In the genomic region with DNA sequence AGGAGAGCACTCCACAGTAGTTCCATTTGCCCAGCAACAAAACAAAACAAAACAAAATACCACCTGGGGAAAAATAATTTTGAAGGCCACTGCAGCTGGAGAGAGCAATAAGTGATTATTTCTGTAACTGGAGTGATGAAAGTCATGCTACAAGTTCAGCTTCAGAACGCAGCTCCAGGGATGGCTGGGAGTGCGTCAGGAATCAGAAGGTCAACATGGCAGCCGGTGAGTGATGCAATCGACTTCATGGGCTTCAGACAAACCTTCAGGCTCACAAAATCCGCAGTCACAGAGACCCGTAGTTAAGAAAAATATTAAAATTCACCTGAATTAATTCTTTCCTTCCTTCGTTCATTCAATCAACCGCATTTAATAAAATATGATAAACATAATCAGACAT, we compare ENCODE assay signal across 18 cellular contexts. TPM values are rescaled to one million over a fixed set of nuclear protein-coding genes. Genes with fewer than 3 reads are reported as not detected.
DNase-seq lines count a peak whose midpoint lies in the region; ATAC-seq and TF ChIP-seq lines count a peak whose summit lies in the region.
"Had no signal": no experiment of that assay in that cellular context is flagged by ENCODE, and none has a peak within 500 bp of the region (broad histone marks: within the 10 kb centered on the region; RNA-seq: fewer than 3 reads in every experiment).

No MANE protein-coding gene starts in this region.

- H3K27me3 Mint-ChIP-seq in endodermal cell (ENCODE audit: insufficient read depth): no peaks in the 10 kb centered on the region
- H3K27me3 Mint-ChIP-seq: CD4-positive, CD25-positive, alpha-beta regulatory T cell had no signal

- no peaks in the 10 kb centered on the region for H3K27me3 ChIP-seq in PC-3 (ENCODE audit: low read length)
- H3K27me3 ChIP-seq in endodermal cell (ENCODE audit: control insufficient read depth, insufficient read depth, low read length, poor library complexity, severe bottlenecking): no peaks in the 10 kb centered on the region

- H3K4me1 ChIP-seq in PC-3 (ENCODE audit: insufficient read depth, low read length) (peaks cover 25% of the 10 kb centered on the region), endodermal cell (ENCODE audit: control insufficient read depth, insufficient read depth, low read length) (no peaks in the 10 kb centered on the region)

- no peak overlapping the region for H3K4me2 ChIP-seq in PC-3 (ENCODE audit: low read length)

- H4K20me1 ChIP-seq in PC-3 (ENCODE audit: low read length): no peaks in the 10 kb centered on the region

- peak; percentile 64 for ATAC-seq in Right ventricle myocardium inferior
- no peak for ATAC-seq in PC-3
- no peak for ATAC-seq in GM21717 (IDR thresholded peaks at IDR 0.05; ENCODE audit: unreplicated experiment)

- TF ChIP-seq CTCF in PC-3 (conservative IDR thresholded peaks at IDR 0.05; ENCODE audit: low read depth, low read length) (no peak), endodermal cell (conservative IDR thresholded peaks at IDR 0.05) (no peak), lower leg skin (IDR thresholded peaks at IDR 0.05) (no peak)

- no peaks in the 10 kb centered on the region for H3K9me2 ChIP-seq in PC-3 (replicated peaks; ENCODE audit: low read length)

- intact Hi-C loops in Right ventricle myocardium inferior (cut with DNase I) (no loop called here), cardiac septum (cut with DNase I) (no loop called here), PC-3 (cut with micrococcal nuclease) (no loop called here), lower leg skin (cut with DNase I; ENCODE audit: low total_unique reads) (no loop called here)

- TF ChIP-seq POLR2A in lower leg skin (IDR thresholded peaks at IDR 0.05): no peak

- H2AFZ ChIP-seq in PC-3 (ENCODE audit: low read length): no peak overlapping the region

- H3K79me2 ChIP-seq in PC-3 (ENCODE audit: low read length): no peaks in the 10 kb centered on the region; the same call in 1 of the 2 replicates

- H3K27ac ChIP-seq in PC-3 (ENCODE audit: low read length): peak overlapping the region; percentile 63
- H3K27ac ChIP-seq in endodermal cell (ENCODE audit: low read depth, low read length): peak overlapping the region; percentile 10

- WGBS in endodermal cell (ENCODE audit: insufficient coverage in 1 of 2, insufficient read length in 1 of 2), 2 experiments: 95 to 99% methylated on average over 6 to 8 of the region's 8 CpGs
- WGBS in lower leg skin, 2 donors: 93% methylated on average over 8 of the region's 8 CpGs

- H3K4me3 Mint-ChIP-seq in endodermal cell: no peak overlapping the region
- H3K4me3 Mint-ChIP-seq: CD4-positive, CD25-positive, alpha-beta regulatory T cell had no signal

- no peaks in the 10 kb centered on the region for H3K4me1 Mint-ChIP-seq in endodermal cell

- H3K36me3 ChIP-seq in PC-3 (ENCODE audit: low read depth, low read length) (peaks cover 11% of the 10 kb centered on the region; the same call in 1 of the 2 replicates), endodermal cell (ENCODE audit: control insufficient read depth, insufficient read depth, low read length) (peaks cover 19% of the 10 kb centered on the region)

- DNase-seq in Right ventricle myocardium inferior (ENCODE audit: missing footprints) (no peak), cardiac septum (ENCODE audit: low spot score) (no peak), PC-3 (no peak), endodermal cell (no peak), skeletal muscle cell (ENCODE audit: low read depth) (peak; percentile 72), anterior cingulate cortex (lab: John Stamatoyannopoulos, UW) (no peak), lower leg skin (ENCODE audit: low spot score in 2 of 2) (no peak)
- DNase-seq: AML-193; Calu3; CD4-positive, CD25-positive, alpha-beta regulatory T cell; DMS79 treated with DMSO at 0.1 percent for 48 hours; KG1; NCI-H1092 treated with DMSO at 0.1 percent for 48 hours; NCI-H187; NCI-H446 treated with DMSO at 0.1 percent for 48 hours; NCI-H774; SIG-M5 had no signal

- peak overlapping the region; percentile 78 for H3K27ac Mint-ChIP-seq in endodermal cell

- CTCF ChIA-PET in PC-3 (lab: Charles Lee): no interaction called here

- H3F3A ChIP-seq in PC-3 (ENCODE audit: low read length, unreplicated experiment): peaks cover 1% of the 10 kb centered on the region

- H3K9me3 Mint-ChIP-seq in endodermal cell: no peaks in the 10 kb centered on the region
- H3K9me3 Mint-ChIP-seq: CD4-positive, CD25-positive, alpha-beta regulatory T cell had no signal

- H3K4me3 ChIP-seq in PC-3 (ENCODE audit: low read length) (no peak overlapping the region), endodermal cell (ENCODE audit: low read length) (no peak overlapping the region), skeletal muscle cell (ENCODE audit: low read depth, low read length) (no peak overlapping the region), lower leg skin (ENCODE audit: low read depth, poor library complexity, severe bottlenecking) (no peak overlapping the region)

- H3K36me3 Mint-ChIP-seq in endodermal cell (ENCODE audit: low read depth): peaks cover 16% of the 10 kb centered on the region

- 0 out of 2 replicates have a peak overlapping the region, but pooled peaks have one; percentile 1 for H3K9ac ChIP-seq in PC-3 (ENCODE audit: low read length)
- H3K9ac ChIP-seq in endodermal cell (ENCODE audit: extremely low read depth, low read length, poor library complexity, severe bottlenecking): no peak overlapping the region

- POLR2A ChIA-PET in PC-3 (lab: Charles Lee; ENCODE audit: unreplicated experiment): interaction anchor here (0.6 kb wide), 1 partner anchor 9 kb away, joined by 3 read pairs; no protein-coding TSS in a partner anchor

- BruUV-seq in PC-3 (replicated peaks; lab: Mats Ljungman, UMichigan): TSS peak; percentile 12

- H3K9me3 ChIP-seq in PC-3 (ENCODE audit: low read length) (no peaks in the 10 kb centered on the region), endodermal cell (ENCODE audit: control insufficient read depth, low read length) (no peaks in the 10 kb centered on the region)

RNA-seq across cellular contexts. Expression of gene ABHD3, which starts 41.0 kb away (rescaled TPM):
- total RNA-seq in Right ventricle myocardium inferior (5.4 TPM), cardiac septum (4.0 TPM), PC-3 (2014; rRNA removed) (17.9 and 21.4 TPM in 2 replicates), endodermal cell (10 to 100 TPM; 14.2 to 24.5 TPM), lower leg skin (1 to 10 TPM; 4.9 to 9.5 (median 5.1) TPM)
- 12.9 TPM for polyA plus RNA-seq in endodermal cell (2013, experiment 1 of 2)
- polyA plus RNA-seq in endodermal cell (2013, experiment 2 of 2): 9.8 TPM

RNA-seq across cellular contexts. Expression of gene SNRPD1, which starts 51.5 kb away (rescaled TPM):
- 24.9 TPM for total RNA-seq in Right ventricle myocardium inferior
- 24.0 TPM for total RNA-seq in cardiac septum
- total RNA-seq in PC-3 (2014; rRNA removed): 73.2 and 82.2 TPM in 2 replicates
- 100 to 1,000 TPM in 1 of 2 donors, 10 to 100 TPM in 1; 98.9 to 114 TPM for total RNA-seq in endodermal cell
- 218 TPM for polyA plus RNA-seq in endodermal cell (2013, experiment 1 of 2)
- polyA plus RNA-seq in endodermal cell (2013, experiment 2 of 2): 174 TPM
- 1 to 10 TPM; 1.7 to 8.4 (median 5.3) TPM for total RNA-seq in lower leg skin
